ENCODE assay signal across 1 cellular context in the genomic region with DNA sequence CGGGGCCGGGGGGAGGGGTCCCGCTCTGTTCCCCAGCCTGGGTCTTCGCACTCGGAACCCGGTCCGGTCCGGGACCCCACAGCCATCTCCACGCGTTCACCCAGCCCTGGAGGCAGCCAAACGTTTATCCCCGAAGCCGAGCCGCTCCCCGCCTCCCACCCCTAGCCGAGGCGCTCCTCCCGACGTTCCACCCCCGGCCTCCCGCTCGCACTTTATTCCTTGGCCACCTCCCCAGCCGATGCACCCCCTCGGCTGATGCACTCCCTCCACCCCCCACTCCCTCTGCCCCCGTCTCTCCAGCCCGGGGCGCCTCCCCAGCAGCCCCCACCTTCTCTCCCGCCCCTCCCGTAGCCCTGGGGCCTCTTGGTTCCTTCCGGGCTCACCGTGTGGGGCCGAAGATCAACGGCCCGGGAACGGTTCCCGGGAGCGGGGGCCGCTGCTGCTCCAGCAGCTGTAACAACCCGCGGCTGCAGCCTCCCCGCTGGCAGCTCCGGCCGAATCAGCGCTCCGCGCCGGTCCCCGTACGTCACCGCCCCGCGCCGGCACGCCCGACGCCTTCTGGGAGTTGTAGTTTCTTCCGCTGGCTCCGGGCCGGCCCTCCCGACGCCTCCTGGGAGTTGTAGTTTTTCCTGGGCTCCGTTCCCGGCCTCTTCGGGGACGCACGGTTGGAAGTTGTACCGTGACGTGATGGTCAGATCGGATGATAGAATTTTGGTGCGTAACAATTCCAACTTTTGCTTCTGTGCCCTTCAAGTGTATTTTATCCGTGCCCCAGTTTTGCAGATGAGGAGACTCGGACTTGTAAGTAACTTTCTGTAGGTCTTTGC.
TF ChIP-seq lines count a peak whose summit lies in the region.

A gene with protein sequence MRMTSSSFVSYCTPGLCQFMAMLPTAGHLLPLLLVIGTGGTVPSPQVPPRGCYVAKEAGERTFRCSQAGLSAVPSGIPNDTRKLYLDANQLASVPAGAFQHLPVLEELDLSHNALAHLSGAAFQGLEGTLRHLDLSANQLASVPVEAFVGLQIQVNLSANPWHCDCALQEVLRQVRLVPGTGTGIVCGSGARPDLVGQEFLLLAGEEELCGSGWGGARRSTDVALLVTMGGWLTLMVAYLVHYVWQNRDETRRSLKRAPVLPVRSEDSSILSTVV (plus strand): TSS at position 632 of the 827 bp plus-strand sequence. CDS start 13,792 bp downstream, outside the sequence.
A gene with protein sequence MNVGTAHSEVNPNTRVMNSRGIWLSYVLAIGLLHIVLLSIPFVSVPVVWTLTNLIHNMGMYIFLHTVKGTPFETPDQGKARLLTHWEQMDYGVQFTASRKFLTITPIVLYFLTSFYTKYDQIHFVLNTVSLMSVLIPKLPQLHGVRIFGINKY (minus strand): TSS at position 501 of the 827 bp plus-strand sequence. CDS start 3,398 bp downstream, outside the sequence.

TF ChIP-seq in K562, 482 proteins besides CTCF, POLR2A, EP300 and RAD21 (continued from another document and continues in another):
- TF ChIP-seq, protein P1, sequence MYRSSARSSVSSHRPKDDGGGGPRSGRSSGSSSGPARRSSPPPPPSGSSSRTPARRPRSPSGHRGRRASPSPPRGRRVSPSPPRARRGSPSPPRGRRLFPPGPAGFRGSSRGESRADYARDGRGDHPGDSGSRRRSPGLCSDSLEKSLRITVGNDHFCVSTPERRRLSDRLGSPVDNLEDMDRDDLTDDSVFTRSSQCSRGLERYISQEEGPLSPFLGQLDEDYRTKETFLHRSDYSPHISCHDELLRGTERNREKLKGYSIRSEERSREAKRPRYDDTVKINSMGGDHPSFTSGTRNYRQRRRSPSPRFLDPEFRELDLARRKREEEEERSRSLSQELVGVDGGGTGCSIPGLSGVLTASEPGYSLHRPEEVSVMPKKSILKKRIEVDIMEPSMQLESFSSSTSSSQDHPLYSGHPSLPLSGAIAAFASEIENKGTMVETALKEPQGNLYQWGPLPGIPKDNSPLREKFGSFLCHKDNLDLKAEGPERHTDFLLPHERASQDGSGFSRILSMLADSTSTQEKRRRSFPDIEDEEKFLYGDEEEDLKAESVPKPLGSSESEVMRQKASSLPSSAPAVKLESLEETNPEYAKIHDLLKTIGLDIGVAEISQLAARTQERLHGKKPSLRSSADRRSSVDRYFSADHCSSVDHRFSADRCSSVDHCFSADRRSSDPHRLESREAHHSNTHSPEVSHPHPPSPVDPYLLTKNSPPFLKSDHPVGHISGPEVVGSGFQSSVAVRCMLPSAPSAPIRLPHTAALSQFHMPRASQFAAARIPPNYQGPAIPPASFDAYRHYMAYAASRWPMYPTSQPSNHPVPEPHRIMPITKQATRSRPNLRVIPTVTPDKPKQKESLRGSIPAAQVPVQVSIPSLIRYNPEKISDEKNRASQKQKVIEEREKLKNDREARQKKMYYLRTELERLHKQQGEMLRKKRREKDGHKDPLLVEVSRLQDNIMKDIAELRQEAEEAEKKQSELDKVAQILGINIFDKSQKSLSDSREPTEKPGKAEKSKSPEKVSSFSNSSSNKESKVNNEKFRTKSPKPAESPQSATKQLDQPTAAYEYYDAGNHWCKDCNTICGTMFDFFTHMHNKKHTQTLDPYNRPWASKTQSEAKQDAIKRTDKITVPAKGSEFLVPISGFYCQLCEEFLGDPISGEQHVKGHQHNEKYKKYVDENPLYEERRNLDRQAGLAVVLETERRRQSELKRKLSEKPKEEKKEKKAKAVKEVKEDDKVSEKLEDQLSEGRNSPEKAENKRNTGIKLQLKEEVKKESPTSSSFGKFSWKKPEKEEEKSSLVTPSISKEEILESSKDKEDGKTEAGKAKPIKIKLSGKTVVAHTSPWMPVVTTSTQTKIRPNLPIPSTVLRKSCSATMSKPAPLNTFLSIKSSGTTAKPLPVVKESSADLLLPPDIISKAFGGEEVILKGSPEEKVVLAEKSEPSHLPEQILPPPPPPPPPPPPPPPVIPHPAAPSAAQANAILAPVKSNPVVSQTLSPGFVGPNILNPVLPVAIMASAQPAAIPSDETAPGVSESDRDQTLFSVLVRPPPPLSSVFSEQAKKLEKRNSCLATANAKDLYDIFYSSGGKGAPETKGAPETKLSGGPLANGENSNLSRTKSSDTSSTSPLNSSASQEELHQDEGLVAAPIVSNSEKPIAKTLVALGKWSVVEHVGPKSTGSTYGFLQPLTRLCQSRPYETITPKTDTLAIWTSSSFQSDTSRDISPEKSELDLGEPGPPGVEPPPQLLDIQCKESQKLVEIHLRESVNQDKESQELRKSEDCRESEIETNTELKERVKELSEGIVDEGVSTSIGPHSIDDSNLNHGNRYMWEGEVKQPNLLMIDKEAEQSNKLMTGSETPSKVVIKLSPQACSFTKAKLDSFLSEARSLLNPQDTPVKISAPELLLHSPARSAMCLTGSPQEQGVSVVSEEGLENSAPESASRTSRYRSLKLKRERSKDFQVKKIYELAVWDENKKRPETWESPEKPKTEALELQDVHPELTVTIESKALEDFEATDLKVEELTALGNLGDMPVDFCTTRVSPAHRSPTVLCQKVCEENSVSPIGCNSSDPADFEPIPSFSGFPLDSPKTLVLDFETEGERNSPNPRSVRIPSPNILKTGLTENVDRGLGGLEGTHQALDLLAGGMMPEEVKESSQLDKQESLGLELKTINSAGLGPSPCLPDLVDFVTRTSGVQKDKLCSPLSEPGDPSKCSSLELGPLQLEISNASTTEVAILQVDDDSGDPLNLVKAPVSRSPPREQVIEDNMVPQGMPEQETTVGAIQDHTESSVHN (IDR thresholded peaks at IDR 0.05; ENCODE audit: borderline replicate concordance in 1 of 2, low read depth in 1 of 2) = no peak
- TF ChIP-seq, protein P2, sequence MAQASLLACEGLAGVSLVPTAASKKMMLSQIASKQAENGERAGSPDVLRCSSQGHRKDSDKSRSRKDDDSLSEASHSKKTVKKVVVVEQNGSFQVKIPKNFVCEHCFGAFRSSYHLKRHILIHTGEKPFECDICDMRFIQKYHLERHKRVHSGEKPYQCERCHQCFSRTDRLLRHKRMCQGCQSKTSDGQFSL (CRISPR knock-in tag; IDR thresholded peaks at IDR 0.05) = no peak
- TF ChIP-seq, protein P2 (tag; IDR thresholded peaks at IDR 0.05) = peak in 1 of 2 experiments; percentile 63; a peak in 1 of 4 replicates
- TF ChIP-seq PTTG1 (tag; IDR thresholded peaks at IDR 0.05; ENCODE audit: low read depth) (no peak), TCF7L2 (IDR thresholded peaks at IDR 0.05; ENCODE audit: low read depth, low read length) (no peak), NFE2 (IDR thresholded peaks at IDR 0.05; ENCODE audit: low read depth) (0 out of 2 replicates have a peak, but pooled peaks have one; percentile 16), NBN (IDR thresholded peaks at IDR 0.05; ENCODE audit: low read depth) (no peak), KAT2B (IDR thresholded peaks at IDR 0.05; ENCODE audit: low read depth, low read length) (no peak), MAZ (CRISPR knock-in tag; conservative IDR thresholded peaks at IDR 0.05 in 1 of 2, IDR thresholded peaks at IDR 0.05 in 1 of 2) (peak; percentile 86), ZNF766 (CRISPR knock-in tag; conservative IDR thresholded peaks at IDR 0.05) (peak; percentile 95), ZNF184 (CRISPR knock-in tag; IDR thresholded peaks at IDR 0.05) (no peak), CBFA2T3 (IDR thresholded peaks at IDR 0.05) (no peak), RBM17 (IDR thresholded peaks at IDR 0.05; ENCODE audit: borderline replicate concordance, low read depth, low read length) (no peak), SAFB (IDR thresholded peaks at IDR 0.05; ENCODE audit: borderline replicate concordance, low read depth, low read length) (no peak), IFI16 (CRISPR knock-in tag; IDR thresholded peaks at IDR 0.05) (no peak), BHLHE40 (IDR thresholded peaks at IDR 0.05; ENCODE audit: low read length) (peak; percentile 7; the same call in 1 of the 2 replicates), SP1 (CRISPR knock-in tag; IDR thresholded peaks at IDR 0.05) (peak; percentile 53; the same call in 1 of the 2 replicates), TEAD4 (IDR thresholded peaks at IDR 0.05; ENCODE audit: low read length) (no peak), TEAD4 (CRISPR knock-in tag; IDR thresholded peaks at IDR 0.05; ENCODE audit: borderline replicate concordance) (no peak)
- TF ChIP-seq, protein P3, sequence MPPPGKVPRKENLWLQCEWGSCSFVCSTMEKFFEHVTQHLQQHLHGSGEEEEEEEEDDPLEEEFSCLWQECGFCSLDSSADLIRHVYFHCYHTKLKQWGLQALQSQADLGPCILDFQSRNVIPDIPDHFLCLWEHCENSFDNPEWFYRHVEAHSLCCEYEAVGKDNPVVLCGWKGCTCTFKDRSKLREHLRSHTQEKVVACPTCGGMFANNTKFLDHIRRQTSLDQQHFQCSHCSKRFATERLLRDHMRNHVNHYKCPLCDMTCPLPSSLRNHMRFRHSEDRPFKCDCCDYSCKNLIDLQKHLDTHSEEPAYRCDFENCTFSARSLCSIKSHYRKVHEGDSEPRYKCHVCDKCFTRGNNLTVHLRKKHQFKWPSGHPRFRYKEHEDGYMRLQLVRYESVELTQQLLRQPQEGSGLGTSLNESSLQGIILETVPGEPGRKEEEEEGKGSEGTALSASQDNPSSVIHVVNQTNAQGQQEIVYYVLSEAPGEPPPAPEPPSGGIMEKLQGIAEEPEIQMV (tag; conservative IDR thresholded peaks at IDR 0.05; ENCODE audit: low read depth) = no peak
- TF ChIP-seq, protein P4, sequence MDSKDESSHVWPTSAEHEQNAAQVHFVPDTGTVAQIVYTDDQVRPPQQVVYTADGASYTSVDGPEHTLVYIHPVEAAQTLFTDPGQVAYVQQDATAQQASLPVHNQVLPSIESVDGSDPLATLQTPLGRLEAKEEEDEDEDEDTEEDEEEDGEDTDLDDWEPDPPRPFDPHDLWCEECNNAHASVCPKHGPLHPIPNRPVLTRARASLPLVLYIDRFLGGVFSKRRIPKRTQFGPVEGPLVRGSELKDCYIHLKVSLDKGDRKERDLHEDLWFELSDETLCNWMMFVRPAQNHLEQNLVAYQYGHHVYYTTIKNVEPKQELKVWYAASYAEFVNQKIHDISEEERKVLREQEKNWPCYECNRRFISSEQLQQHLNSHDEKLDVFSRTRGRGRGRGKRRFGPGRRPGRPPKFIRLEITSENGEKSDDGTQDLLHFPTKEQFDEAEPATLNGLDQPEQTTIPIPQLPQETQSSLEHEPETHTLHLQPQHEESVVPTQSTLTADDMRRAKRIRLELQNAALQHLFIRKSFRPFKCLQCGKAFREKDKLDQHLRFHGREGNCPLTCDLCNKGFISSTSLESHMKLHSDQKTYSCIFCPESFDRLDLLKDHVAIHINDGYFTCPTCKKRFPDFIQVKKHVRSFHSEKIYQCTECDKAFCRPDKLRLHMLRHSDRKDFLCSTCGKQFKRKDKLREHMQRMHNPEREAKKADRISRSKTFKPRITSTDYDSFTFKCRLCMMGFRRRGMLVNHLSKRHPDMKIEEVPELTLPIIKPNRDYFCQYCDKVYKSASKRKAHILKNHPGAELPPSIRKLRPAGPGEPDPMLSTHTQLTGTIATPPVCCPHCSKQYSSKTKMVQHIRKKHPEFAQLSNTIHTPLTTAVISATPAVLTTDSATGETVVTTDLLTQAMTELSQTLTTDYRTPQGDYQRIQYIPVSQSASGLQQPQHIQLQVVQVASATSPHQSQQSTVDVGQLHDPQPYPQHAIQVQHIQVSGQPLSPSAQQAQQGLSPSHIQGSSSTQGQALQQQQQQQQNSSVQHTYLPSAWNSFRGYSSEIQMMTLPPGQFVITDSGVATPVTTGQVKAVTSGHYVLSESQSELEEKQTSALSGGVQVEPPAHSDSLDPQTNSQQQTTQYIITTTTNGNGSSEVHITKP (IDR thresholded peaks at IDR 0.05; ENCODE audit: partially characterized antibody) = peak; percentile 20
- TF ChIP-seq, protein P5, sequence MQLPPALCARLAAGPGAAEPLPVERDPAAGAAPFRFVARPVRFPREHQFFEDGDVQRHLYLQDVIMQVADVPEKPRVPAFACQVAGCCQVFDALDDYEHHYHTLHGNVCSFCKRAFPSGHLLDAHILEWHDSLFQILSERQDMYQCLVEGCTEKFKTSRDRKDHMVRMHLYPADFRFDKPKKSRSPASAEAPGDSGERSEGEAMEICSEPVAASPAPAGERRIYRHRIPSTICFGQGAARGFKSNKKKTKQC (CRISPR knock-in tag; IDR thresholded peaks at IDR 0.05) = no peak
- TF ChIP-seq, protein P6, sequence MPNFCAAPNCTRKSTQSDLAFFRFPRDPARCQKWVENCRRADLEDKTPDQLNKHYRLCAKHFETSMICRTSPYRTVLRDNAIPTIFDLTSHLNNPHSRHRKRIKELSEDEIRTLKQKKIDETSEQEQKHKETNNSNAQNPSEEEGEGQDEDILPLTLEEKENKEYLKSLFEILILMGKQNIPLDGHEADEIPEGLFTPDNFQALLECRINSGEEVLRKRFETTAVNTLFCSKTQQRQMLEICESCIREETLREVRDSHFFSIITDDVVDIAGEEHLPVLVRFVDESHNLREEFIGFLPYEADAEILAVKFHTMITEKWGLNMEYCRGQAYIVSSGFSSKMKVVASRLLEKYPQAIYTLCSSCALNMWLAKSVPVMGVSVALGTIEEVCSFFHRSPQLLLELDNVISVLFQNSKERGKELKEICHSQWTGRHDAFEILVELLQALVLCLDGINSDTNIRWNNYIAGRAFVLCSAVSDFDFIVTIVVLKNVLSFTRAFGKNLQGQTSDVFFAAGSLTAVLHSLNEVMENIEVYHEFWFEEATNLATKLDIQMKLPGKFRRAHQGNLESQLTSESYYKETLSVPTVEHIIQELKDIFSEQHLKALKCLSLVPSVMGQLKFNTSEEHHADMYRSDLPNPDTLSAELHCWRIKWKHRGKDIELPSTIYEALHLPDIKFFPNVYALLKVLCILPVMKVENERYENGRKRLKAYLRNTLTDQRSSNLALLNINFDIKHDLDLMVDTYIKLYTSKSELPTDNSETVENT (CRISPR knock-in tag; IDR thresholded peaks at IDR 0.05) = no peak
- TF ChIP-seq, protein P7, sequence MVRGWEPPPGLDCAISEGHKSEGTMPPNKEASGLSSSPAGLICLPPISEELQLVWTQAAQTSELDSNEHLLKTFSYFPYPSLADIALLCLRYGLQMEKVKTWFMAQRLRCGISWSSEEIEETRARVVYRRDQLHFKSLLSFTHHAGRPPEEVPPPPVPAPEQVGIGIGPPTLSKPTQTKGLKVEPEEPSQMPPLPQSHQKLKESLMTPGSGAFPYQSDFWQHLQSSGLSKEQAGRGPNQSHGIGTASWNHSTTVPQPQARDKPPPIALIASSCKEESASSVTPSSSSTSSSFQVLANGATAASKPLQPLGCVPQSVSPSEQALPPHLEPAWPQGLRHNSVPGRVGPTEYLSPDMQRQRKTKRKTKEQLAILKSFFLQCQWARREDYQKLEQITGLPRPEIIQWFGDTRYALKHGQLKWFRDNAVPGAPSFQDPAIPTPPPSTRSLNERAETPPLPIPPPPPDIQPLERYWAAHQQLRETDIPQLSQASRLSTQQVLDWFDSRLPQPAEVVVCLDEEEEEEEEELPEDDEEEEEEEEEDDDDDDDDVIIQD (CRISPR knock-in tag; IDR thresholded peaks at IDR 0.05) = no peak
- TF ChIP-seq, protein P8, sequence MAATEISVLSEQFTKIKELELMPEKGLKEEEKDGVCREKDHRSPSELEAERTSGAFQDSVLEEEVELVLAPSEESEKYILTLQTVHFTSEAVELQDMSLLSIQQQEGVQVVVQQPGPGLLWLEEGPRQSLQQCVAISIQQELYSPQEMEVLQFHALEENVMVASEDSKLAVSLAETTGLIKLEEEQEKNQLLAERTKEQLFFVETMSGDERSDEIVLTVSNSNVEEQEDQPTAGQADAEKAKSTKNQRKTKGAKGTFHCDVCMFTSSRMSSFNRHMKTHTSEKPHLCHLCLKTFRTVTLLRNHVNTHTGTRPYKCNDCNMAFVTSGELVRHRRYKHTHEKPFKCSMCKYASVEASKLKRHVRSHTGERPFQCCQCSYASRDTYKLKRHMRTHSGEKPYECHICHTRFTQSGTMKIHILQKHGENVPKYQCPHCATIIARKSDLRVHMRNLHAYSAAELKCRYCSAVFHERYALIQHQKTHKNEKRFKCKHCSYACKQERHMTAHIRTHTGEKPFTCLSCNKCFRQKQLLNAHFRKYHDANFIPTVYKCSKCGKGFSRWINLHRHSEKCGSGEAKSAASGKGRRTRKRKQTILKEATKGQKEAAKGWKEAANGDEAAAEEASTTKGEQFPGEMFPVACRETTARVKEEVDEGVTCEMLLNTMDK (IDR thresholded peaks at IDR 0.05; ENCODE audit: borderline replicate concordance, insufficient read depth, low read depth, low read length, poor library complexity, severe bottlenecking) = no peak
